ENCODE assay signal across 8 cellular contexts in genomic region chr16:58027341-58028167, GRCh38. TPM values are rescaled to one million over a fixed set of nuclear protein-coding genes. Genes with fewer than 3 reads are reported as not detected.
A peak's percentile ranks its signal among the peaks of the same experiment; 100 is the strongest.
DNase-seq lines count a peak whose midpoint lies in the region; ATAC-seq, FAIRE-seq and TF ChIP-seq lines count a peak whose summit lies in the region.

No MANE protein-coding gene starts in this region.

- peak overlapping the region; percentile 36 for H3K4me3 Mint-ChIP-seq in chondrocyte (ENCODE audit: unreplicated experiment)

- H3K36me3 ChIP-seq in HUES64 (ENCODE audit: insufficient read depth, low read length) = no peaks in the 10 kb centered on the region
- no peaks in the 10 kb centered on the region for H3K36me3 ChIP-seq in liver (ENCODE audit: control insufficient read depth in 4 of 4, insufficient read depth in 3 of 4, low read depth in 1 of 4, low read length in 3 of 4)

- H3K9ac ChIP-seq in HUES64 (ENCODE audit: low read depth, low read length) = peak overlapping the region; percentile 76
- H3K9ac ChIP-seq in liver (ENCODE audit: low read depth in 1 of 2, low read length in 2 of 2) = peak overlapping the region in 1 of 2 donors; percentile 7

- H3K9me3 Mint-ChIP-seq in chondrocyte (ENCODE audit: low read depth) = no peaks in the 10 kb centered on the region

- no peak for FAIRE-seq in urothelium cell line (lab: Jason Lieb, UNC)

- TF ChIP-seq RAD21 in liver (IDR thresholded peaks at IDR 0.05) = no peak

- H3K27ac Mint-ChIP-seq in chondrocyte (ENCODE audit: unreplicated experiment) = no peak overlapping the region

- H3K4me3 ChIP-seq in HUES64 (ENCODE audit: low read length) = peak overlapping the region; percentile 84
- H3K4me3 ChIP-seq in liver (ENCODE audit: low read depth in 1 of 3, low read length in 3 of 3) = peak overlapping the region; percentile 78 to 82 (median 80)

- H3K27ac ChIP-seq in 22Rv1 = peak overlapping the region; percentile 88
- H3K27ac ChIP-seq in HUES64 (ENCODE audit: low read depth, low read length) = peak overlapping the region; percentile 73
- H3K27ac ChIP-seq in liver (ENCODE audit: low read depth in 1 of 2, low read length in 2 of 2) = peak overlapping the region; percentile 56 to 78

- no peak for ATAC-seq in HG03280 (IDR thresholded peaks at IDR 0.05; ENCODE audit: unreplicated experiment)

- DNase-seq in chondrocyte (ENCODE audit: low spot score) (peak; percentile 72), urothelium cell line (ENCODE audit: low spot score) (peak; percentile 60), AML-193 (lab: John Stamatoyannopoulos, UW) (no peak), NOMO-1 treated with DMSO at 0.1 percent for 48 hours (lab: John Stamatoyannopoulos, UW; ENCODE audit: unreplicated experiment) (no peak)

- peaks cover 4% of the 10 kb centered on the region for H3K27me3 Mint-ChIP-seq in chondrocyte (ENCODE audit: low read depth)

- peaks cover 15% of the 10 kb centered on the region for H3K4me1 Mint-ChIP-seq in chondrocyte (ENCODE audit: low read depth)

- peaks cover 24% of the 10 kb centered on the region for H3K4me1 ChIP-seq in HUES64 (ENCODE audit: insufficient read depth, low read length)
- H3K4me1 ChIP-seq in liver (ENCODE audit: control insufficient read depth in 4 of 4, insufficient read depth in 4 of 4, low read length in 3 of 4) = peaks cover 22 to 77% (median 62%) of the 10 kb centered on the region in 4 donors

- TF ChIP-seq CTCF in 22Rv1 (IDR thresholded peaks at IDR 0.05) = no peak
- no peak for TF ChIP-seq CTCF in chondrocyte (IDR thresholded peaks at IDR 0.05)
- TF ChIP-seq CTCF in liver (IDR thresholded peaks at IDR 0.05; ENCODE audit: low read depth, low read length, missing input control) = no peak

- 4% methylated on average over 22 of the region's 26 CpGs for WGBS in HUES64
- WGBS in liver = 23% methylated on average over 26 of the region's 26 CpGs

- no peaks in the 10 kb centered on the region for H3K36me3 Mint-ChIP-seq in chondrocyte (ENCODE audit: low read depth)

- peaks cover 17% of the 10 kb centered on the region; the same call in 1 of the 2 replicates for H3K27me3 ChIP-seq in HUES64 (ENCODE audit: insufficient read depth, low read length)
- H3K27me3 ChIP-seq in liver (ENCODE audit: control insufficient read depth in 4 of 4, insufficient read depth in 4 of 4, low read length in 3 of 4) = no peaks in the 10 kb centered on the region

- H3K9me3 ChIP-seq in HUES64 (ENCODE audit: insufficient read depth, low read depth, low read length) (no peaks in the 10 kb centered on the region), liver (ENCODE audit: control insufficient read depth in 4 of 4, low read length in 3 of 4) (no peaks in the 10 kb centered on the region)

TF ChIP-seq in liver, 16 proteins besides CTCF, POLR2A, EP300 and RAD21:
- no peak for TF ChIP-seq ATF3 (IDR thresholded peaks at IDR 0.05)
- no peak for TF ChIP-seq GABPA (IDR thresholded peaks at IDR 0.05 in 1 of 2, conservative IDR thresholded peaks at IDR 0.05 in 1 of 2)
- no peak for TF ChIP-seq HNF4G (IDR thresholded peaks at IDR 0.05)
- TF ChIP-seq FOXA2 (IDR thresholded peaks at IDR 0.05) = no peak
- TF ChIP-seq JUND (IDR thresholded peaks at IDR 0.05) = no peak
- TF ChIP-seq REST (IDR thresholded peaks at IDR 0.05) = no peak
- TF ChIP-seq FOXA1 (IDR thresholded peaks at IDR 0.05) = no peak
- TF ChIP-seq ZBTB33 (IDR thresholded peaks at IDR 0.05) = no peak
- TF ChIP-seq EGR1 (IDR thresholded peaks at IDR 0.05; ENCODE audit: low read depth in 2 of 2) = no peak
- TF ChIP-seq YY1 (IDR thresholded peaks at IDR 0.05) = no peak
- TF ChIP-seq MAX (IDR thresholded peaks at IDR 0.05) = no peak
- TF ChIP-seq HNF4A (conservative IDR thresholded peaks at IDR 0.05) = peak in 1 of 2 donors; percentile 23
- TF ChIP-seq RXRA (IDR thresholded peaks at IDR 0.05) = peak; percentile 25 to 30
- TF ChIP-seq SP1 (IDR thresholded peaks at IDR 0.05) = peak; percentile 9
- TF ChIP-seq TAF1 (conservative IDR thresholded peaks at IDR 0.05) = no peak
- TF ChIP-seq NR2F2 (IDR thresholded peaks at IDR 0.05) = no peak

RNA-seq across cellular contexts. Expression of gene MMP15, which starts 2.0 kb away (rescaled TPM):
- 25.3 TPM for polyA plus RNA-seq in HUES64 (2013, experiment 1 of 2)
- polyA plus RNA-seq in HUES64 (2013, experiment 2 of 2) = 27.3 TPM
- 5.9 to 12.0 TPM (median 11.2 TPM) in 3 replicates for total RNA-seq in chondrocyte
- 10 to 100 TPM; 14.2 to 38.8 TPM for total RNA-seq in liver
- 10 to 100 TPM in 1 of 2 donors, 1 to 10 TPM in 1; 7.0 to 28.7 TPM for polyA plus RNA-seq in liver

RNA-seq across cellular contexts. Expression of gene USB1, which starts 26.3 kb away (rescaled TPM):
- 52.7 TPM for polyA plus RNA-seq in HUES64 (2013, experiment 1 of 2)
- 58.5 TPM for polyA plus RNA-seq in HUES64 (2013, experiment 2 of 2)
- total RNA-seq in chondrocyte = 37.9 to 46.0 TPM (median 41.5 TPM) in 3 replicates
- total RNA-seq in liver = 10 to 100 TPM in 1 of 2 donors, 1 to 10 TPM in 1; 8.9 to 40.7 TPM
- 10 to 100 TPM; 23.7 to 32.8 TPM for polyA plus RNA-seq in liver

RNA-seq across cellular contexts. Expression of gene ZNF319, which starts 27.1 kb away (rescaled TPM):
- polyA plus RNA-seq in HUES64 (2013, experiment 1 of 2) = 3.6 TPM
- polyA plus RNA-seq in HUES64 (2013, experiment 2 of 2) = 4.5 TPM
- total RNA-seq in chondrocyte (9.2 to 12.0 TPM (median 11.9 TPM) in 3 replicates), liver (1 to 10 TPM; 2.6 TPM)
- 1 to 10 TPM in 1 of 2 donors, under 1 TPM in 1; 0.64 to 3.4 TPM for polyA plus RNA-seq in liver

RNA-seq across cellular contexts. Expression of gene CNGB1, which starts 56.6 kb away (rescaled TPM):
- not detected for polyA plus RNA-seq in HUES64 (2013, experiment 1 of 2)
- polyA plus RNA-seq in HUES64 (2013, experiment 2 of 2) = not detected
- total RNA-seq in chondrocyte (not detected in 3 replicates), liver (under 1 TPM; under 0.01 TPM)
- polyA plus RNA-seq in liver = not detected

Comparison
In these comparisons a context has a peak if more than half of its experiments do, and no peak if none do; other contexts are left out.
1. DNase-seq: peak in chondrocyte (single experiment) and urothelium cell line (single experiment); none in AML-193 (0 of 2) and NOMO-1 treated with DMSO at 0.1 percent for 48 hours (single experiment).
2. Peak in every context shown above with its lines, with median percentiles within 50 percentile points of each other: H3K27ac ChIP-seq.